18 cellular contexts compared by ENCODE assay signal in the genomic region with DNA sequence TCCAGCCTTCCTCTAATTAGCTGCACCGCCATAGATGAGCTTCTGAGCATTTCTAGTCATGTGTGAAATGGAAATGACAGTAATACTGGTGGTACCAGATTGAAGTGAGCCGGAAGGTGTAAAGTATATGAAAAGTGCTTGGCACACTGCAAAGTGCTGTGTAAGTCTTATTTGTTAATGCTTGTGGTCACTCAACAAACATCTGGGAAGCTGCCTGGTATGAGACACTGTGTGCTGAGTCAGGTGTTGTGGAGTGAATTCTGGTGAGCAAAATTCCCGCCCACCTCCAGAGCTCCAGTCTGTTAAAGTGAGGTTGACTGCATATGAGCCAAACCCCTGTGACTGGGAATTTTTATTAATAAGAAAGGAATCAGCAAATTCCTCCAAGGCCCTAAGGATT. TPM values are rescaled to one million over a fixed set of nuclear protein-coding genes. Genes with fewer than 3 reads are reported as not detected.
A peak's percentile ranks its signal among the peaks of the same experiment; 100 is the strongest.
DNase-seq lines count a peak whose midpoint lies in the region; ATAC-seq and TF ChIP-seq lines count a peak whose summit lies in the region.
"Had no signal": no experiment of that assay in that cellular context is flagged by ENCODE, and none has a peak within 500 bp of the region (broad histone marks: within the 10 kb centered on the region; RNA-seq: fewer than 3 reads in every experiment).

No MANE protein-coding gene starts in this region.

- H3K14ac ChIP-seq in IMR-90 (replicated peaks; ENCODE audit: low read depth, low read length): no peak overlapping the region

- no peak overlapping the region for H2AFZ ChIP-seq in IMR-90 (replicated peaks; ENCODE audit: low read length, poor library complexity)

- H4K8ac ChIP-seq in IMR-90 (ENCODE audit: low read depth in 2 of 2, low read length in 2 of 2): no peak overlapping the region

- H3K56ac ChIP-seq in IMR-90 (ENCODE audit: extremely low read depth, insufficient read depth, low read length): no peak overlapping the region

- H4K91ac ChIP-seq in IMR-90 (ENCODE audit: insufficient read depth, low read depth, low read length): no peak overlapping the region

- ATAC-seq in IMR-90 (ENCODE audit: low read depth) (no peak; the same call in 1 of the 2 replicates), HG03095 (IDR thresholded peaks at IDR 0.05; ENCODE audit: unreplicated experiment) (no peak)
- ATAC-seq in activated CD4-positive, CD25-positive, alpha-beta regulatory T cell treated with anti-CD3 and anti-CD28 coated beads, Interleukin-2, amount 50 U/mL, for 24 hours: no peak

- no peaks in the 10 kb centered on the region for H3K36me3 ChIP-seq in IMR-90 (ENCODE audit: control insufficient read depth, insufficient read depth, low read length)
- H3K36me3 ChIP-seq: suprapubic skin had no signal

- peaks cover 5 to 13% of the 10 kb centered on the region in 2 experiments; a peak in 2 of 4 replicates for H3K79me1 ChIP-seq in IMR-90 (ENCODE audit: low read depth in 1 of 2, low read length in 2 of 2)

- no peak overlapping the region for H3K23ac ChIP-seq in IMR-90 (ENCODE audit: low read depth, low read length)

- no peak overlapping the region for H4K5ac ChIP-seq in IMR-90 (ENCODE audit: low read depth, low read length)

- no peak for TF ChIP-seq RAD21 in IMR-90 (IDR thresholded peaks at IDR 0.05; ENCODE audit: low read length)

- no peak overlapping the region for H2BK15ac ChIP-seq in IMR-90 (ENCODE audit: low read depth, low read length)

- intact Hi-C loops in IMR-90 (cut with micrococcal nuclease): no loop called here

- no peaks in the 10 kb centered on the region for H4K20me1 ChIP-seq in IMR-90 (ENCODE audit: insufficient read depth, low read length)

- no CpG with 5 or more reads among the region's 3 CpGs for WGBS in IMR-90 (ENCODE audit: extremely low coverage in 2 of 2, insufficient read length in 1 of 2), 2 experiments

- in situ Hi-C loops in IMR-90 (cut with MboI; ENCODE audit: low sequenced_read_pairs): no loop called here
- in situ Hi-C loops in astrocyte of the spinal cord (cut with HindIII; ENCODE audit: low sequenced_read_pairs): no loop called here

- H2BK120ac ChIP-seq in IMR-90 (ENCODE audit: low read depth, low read length): no peak overlapping the region

- DNase-seq in IMR-90: peak; percentile 77
- DNase-seq in astrocyte of the spinal cord (ENCODE audit: low read depth, low spot score): peak; percentile 58
- DNase-seq in glomerular visceral epithelial cell (ENCODE audit: extremely low spot score): peak; percentile 12
- peak; percentile 51 for DNase-seq in stromal cell of bone marrow (ENCODE audit: low read depth)
- DNase-seq in NOMO-1 (lab: John Stamatoyannopoulos, UW; ENCODE audit: unreplicated experiment in 2 of 2): no peak
- no peak for DNase-seq in anterior cingulate cortex (lab: John Stamatoyannopoulos, UW)
- DNase-seq: activated CD4-positive, alpha-beta memory T cell treated with anti-CD3 and anti-CD28 coated beads for 36 hours; CD8-positive, alpha-beta memory T cell; endodermal cell; hypothalamus; NCI-H1436; NCI-H524; Right ventricle myocardium superior; small intestine; T1000 had no signal

- no peak overlapping the region for H3K18ac ChIP-seq in IMR-90 (ENCODE audit: low read depth, low read length)

- no peak overlapping the region for H3K27ac ChIP-seq in IMR-90 (ENCODE audit: insufficient read depth, low read length)
- H3K27ac ChIP-seq: suprapubic skin had no signal

- no peak overlapping the region for H3K4ac ChIP-seq in IMR-90 (ENCODE audit: low read depth, low read length)

- H3K4me3 ChIP-seq in IMR-90 (ENCODE audit: insufficient read depth, low read depth, low read length): no peak overlapping the region
- no peak overlapping the region for H3K4me3 ChIP-seq in astrocyte of the spinal cord (ENCODE audit: low read depth, low read length)
- H3K4me3 ChIP-seq: suprapubic skin had no signal

- no peaks in the 10 kb centered on the region for H3K9me3 ChIP-seq in IMR-90 (ENCODE audit: control insufficient read depth, insufficient read depth, low read length)
- H3K9me3 ChIP-seq: suprapubic skin had no signal

- H3K9ac ChIP-seq in IMR-90 (ENCODE audit: low read depth, low read length): no peak overlapping the region

- H3K9me1 ChIP-seq in IMR-90 (ENCODE audit: insufficient read depth, low read length): peaks cover 4% of the 10 kb centered on the region; the same call in 1 of the 2 replicates

- POLR2A ChIA-PET in IMR-90 (lab: Charles Lee; ENCODE audit: unreplicated experiment): no interaction called here

- no peak overlapping the region for H3K4me2 ChIP-seq in IMR-90 (ENCODE audit: low read depth, low read length)

- dilution Hi-C loops in IMR-90 (cut with HindIII; ENCODE audit: low sequenced_read_pairs, unreplicated experiment): no loop called here

- TF ChIP-seq POLR2A in IMR-90 (IDR thresholded peaks at IDR 0.05; ENCODE audit: low read depth, low read length): no peak

- H2BK5ac ChIP-seq in IMR-90 (ENCODE audit: low read depth, low read length, poor library complexity, severe bottlenecking): no peak overlapping the region

- no peak overlapping the region for H2AK5ac ChIP-seq in IMR-90 (ENCODE audit: low read depth, low read length)

- no peak overlapping the region for H2BK20ac ChIP-seq in IMR-90 (ENCODE audit: low read depth, low read length)

- H3K4me1 ChIP-seq in IMR-90 (ENCODE audit: control insufficient read depth, insufficient read depth, low read length): peaks cover 14% of the 10 kb centered on the region

- no peaks in the 10 kb centered on the region for H3K27me3 ChIP-seq in IMR-90 (ENCODE audit: control insufficient read depth, insufficient read depth, low read length)
- H3K27me3 ChIP-seq: suprapubic skin had no signal

- no TSS peak for BruUV-seq in IMR-90 (replicated peaks; lab: Mats Ljungman, UMichigan)

- H2AK9ac ChIP-seq in IMR-90 (replicated peaks; ENCODE audit: low read depth, low read length, poor library complexity): no peak overlapping the region

- TF ChIP-seq CTCF in IMR-90 (conservative IDR thresholded peaks at IDR 0.05; ENCODE audit: low read depth, low read length) (no peak), astrocyte of the spinal cord (IDR thresholded peaks at IDR 0.05; ENCODE audit: low read depth, low read length) (no peak)

- CTCF ChIA-PET in IMR-90 (lab: Yijun Ruan, JAX): no interaction called here

TF ChIP-seq in IMR-90, 13 proteins besides CTCF, POLR2A, EP300 and RAD21:
- TF ChIP-seq CHD1 (IDR thresholded peaks at IDR 0.05; ENCODE audit: low read depth, low read length): no peak
- peak; percentile 88 for TF ChIP-seq MAFK (IDR thresholded peaks at IDR 0.05; ENCODE audit: low read depth, low read length)
- peak; percentile 25; the same call in 1 of the 2 replicates for TF ChIP-seq NFE2L2 (IDR thresholded peaks at IDR 0.05; ENCODE audit: low read depth, low read length)

RNA-seq across cellular contexts. Expression of a gene that starts 12.5 kb away (rescaled TPM):
- total RNA-seq in IMR-90 (2012; rRNA removed): 12.9 and 13.1 TPM in 2 replicates
- polyA plus RNA-seq in IMR-90 (2012; rRNA removed): 11.2 and 11.9 TPM in 2 replicates
- polyA plus RNA-seq in IMR-90 (2012; cell fraction: cytosol; rRNA removed): 5.0 and 7.6 TPM in 2 replicates
- 17.2 and 27.8 TPM in 2 replicates for polyA plus RNA-seq in IMR-90 (2012; cell fraction: nucleus; rRNA removed; ENCODE audit: low replicate concordance)
- total RNA-seq: activated CD4-positive, alpha-beta memory T cell treated with anti-CD3 and anti-CD28 coated beads for 36 hours; CD8-positive, alpha-beta memory T cell had no signal
- polyA plus RNA-seq: CD8-positive, alpha-beta memory T cell had no signal

Comparison
In these comparisons a context has a peak if more than half of its experiments do, and no peak if none do; other contexts are left out.
1. DNase-seq: peak in IMR-90 (single experiment), astrocyte of the spinal cord (single experiment), glomerular visceral epithelial cell (single experiment) and stromal cell of bone marrow (single experiment); none in NOMO-1 (0 of 2) and anterior cingulate cortex (0 of 58).